Comparison of ENCODE assay signal across 23 cellular contexts in the genomic region with DNA sequence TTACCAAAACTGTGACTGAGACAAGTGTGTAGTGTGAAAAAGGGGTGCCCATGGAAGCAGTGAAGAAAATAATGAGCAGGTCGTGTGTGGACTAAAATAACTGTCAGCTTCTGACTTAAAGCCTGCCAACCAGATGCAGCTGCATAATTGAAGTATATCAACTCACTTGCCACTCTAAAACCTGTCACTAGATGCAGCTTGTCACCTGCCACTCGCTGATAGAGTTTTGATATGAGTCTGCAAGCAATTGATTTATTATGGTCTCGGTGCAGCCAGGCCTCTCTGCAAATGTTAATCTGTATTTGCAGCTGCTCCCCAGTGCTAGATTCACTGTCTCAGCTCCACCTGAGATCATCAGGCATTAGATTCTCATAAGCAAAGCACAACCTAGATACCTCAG.
"Had no signal": no experiment of that assay in that cellular context is flagged by ENCODE, and none has a peak within 500 bp of the region (broad histone marks: within the 10 kb centered on the region; RNA-seq: fewer than 3 reads in every experiment).

No MANE protein-coding gene starts in this region.

- H2AFZ ChIP-seq: neural progenitor cell, parathyroid adenoma had no signal

- H3K4me3 ChIP-seq: esophagus squamous epithelium, heart right ventricle, left lung, mucosa of descending colon, neural progenitor cell, right lobe of liver, suprapubic skin, transverse colon, upper lobe of right lung, uterus had no signal

- DNase-seq: effector memory CD8-positive, alpha-beta T cell; erythroblast; esophagus squamous epithelium; foreskin melanocyte; glutamatergic neuron; heart right ventricle; hippocampal formation; left cardiac atrium; left lung; mesenchymal stem cell; mucosa of descending colon; naive B cell; right lobe of liver; small intestine; stimulated activated CD4-positive, alpha-beta T cell treated with anti-CD3 and anti-CD28 coated beads, Interleukin-15, amount 100 ng/mL, for 24 hours; stimulated activated CD4-positive, alpha-beta T cell treated with anti-CD3 and anti-CD28 coated beads, Interleukin-2, amount 100 ng/mL, for 48 hours; stimulated activated naive B cell treated with anti-CD40 and anti-IgM and Interleukin-4, amounts not matched to agents 10 μg/mL and 1 μg/mL and 100 μg/mL, for 72 hours; transverse colon; upper lobe of right lung; uterus had no signal

- H3K4me1 ChIP-seq: esophagus squamous epithelium, heart right ventricle, left lung, neural progenitor cell, parathyroid adenoma, right lobe of liver, suprapubic skin, transverse colon, upper lobe of right lung, uterus had no signal

- H3K36me3 ChIP-seq: esophagus squamous epithelium, heart right ventricle, left lung, neural progenitor cell, right lobe of liver, suprapubic skin, transverse colon, upper lobe of right lung, uterus had no signal

- H3K4me2 ChIP-seq: neural progenitor cell had no signal

- H3K9me3 ChIP-seq: esophagus squamous epithelium, left lung, right lobe of liver, suprapubic skin, transverse colon, upper lobe of right lung, uterus had no signal

- H3K27ac ChIP-seq: esophagus squamous epithelium, heart right ventricle, left lung, neural progenitor cell, parathyroid adenoma, right lobe of liver, suprapubic skin, transverse colon, upper lobe of right lung, uterus had no signal

- H3K79me2 ChIP-seq: parathyroid adenoma had no signal

- H3K9ac ChIP-seq: neural progenitor cell, parathyroid adenoma had no signal

- H3K27me3 ChIP-seq: esophagus squamous epithelium, heart right ventricle, left lung, neural progenitor cell, right lobe of liver, suprapubic skin, transverse colon, upper lobe of right lung, uterus had no signal
